Comparison of ENCODE assay signal across 8 cellular contexts in genomic region chr5:65961644-65962043, GRCh38. TPM values are rescaled to one million over a fixed set of nuclear protein-coding genes. Genes with fewer than 3 reads are reported as not detected.
A peak's percentile ranks its signal among the peaks of the same experiment; 100 is the strongest.
DNase-seq lines count a peak whose midpoint lies in the region; ATAC-seq, FAIRE-seq and TF ChIP-seq lines count a peak whose summit lies in the region.

No MANE protein-coding gene starts in this region.

- TF ChIP-seq POLR2A in GM18505 (IDR thresholded peaks at IDR 0.05; ENCODE audit: borderline replicate concordance, extremely low read depth, insufficient read depth, insufficient read length): no peak
- no peak for TF ChIP-seq POLR2A in H54 (IDR thresholded peaks at IDR 0.05; ENCODE audit: low read depth, low read length)
- no peak for TF ChIP-seq POLR2A in lower leg skin (IDR thresholded peaks at IDR 0.05)
- TF ChIP-seq POLR2A in suprapubic skin (IDR thresholded peaks at IDR 0.05): no peak

- H3K9me3 Mint-ChIP-seq in mesothelial cell of epicardium: peaks cover 9% of the 10 kb centered on the region

- no peaks in the 10 kb centered on the region for H3K9me3 ChIP-seq in suprapubic skin

- H3K36me3 Mint-ChIP-seq in mesothelial cell of epicardium: peaks cover 24% of the 10 kb centered on the region

- TF ChIP-seq CTCF in mesothelial cell of epicardium (IDR thresholded peaks at IDR 0.05; ENCODE audit: unreplicated experiment) (no peak), lower leg skin (IDR thresholded peaks at IDR 0.05) (no peak), suprapubic skin (IDR thresholded peaks at IDR 0.05) (no peak)

- no peak overlapping the region for H3K4me3 ChIP-seq in lower leg skin (ENCODE audit: low read depth, poor library complexity, severe bottlenecking)
- no peak overlapping the region for H3K4me3 ChIP-seq in suprapubic skin

- intact Hi-C loops in lower leg skin (cut with DNase I; ENCODE audit: low total_unique reads): no loop called here

- H3K27ac Mint-ChIP-seq in mesothelial cell of epicardium: peak overlapping the region; percentile 2

- no peak for TF ChIP-seq EP300 in suprapubic skin (IDR thresholded peaks at IDR 0.05)

- DNase-seq in H54 (ENCODE audit: insufficient read length, low spot score) (peak; percentile 35), RCC 7860 (ENCODE audit: low spot score) (peak; percentile 26), mesothelial cell of epicardium (ENCODE audit: low spot score in 2 of 2, unreplicated experiment in 2 of 2) (no peak), iPS-NIHi7 (ENCODE audit: extremely low spot score) (no peak), lower leg skin (ENCODE audit: low spot score in 2 of 2) (no peak), suprapubic skin (ENCODE audit: low spot score in 2 of 2) (no peak), Kasumi-1 (lab: John Stamatoyannopoulos, UW) (no peak)

- H3K4me1 Mint-ChIP-seq in mesothelial cell of epicardium: peaks cover 7% of the 10 kb centered on the region

- ATAC-seq in GM18505 (IDR thresholded peaks at IDR 0.05; ENCODE audit: unreplicated experiment): peak; percentile 83

- H3K27ac ChIP-seq in suprapubic skin: no peak overlapping the region

- no peaks in the 10 kb centered on the region for H3K27me3 ChIP-seq in suprapubic skin

- no peaks in the 10 kb centered on the region for H3K36me3 ChIP-seq in suprapubic skin

- no peaks in the 10 kb centered on the region for H3K27me3 Mint-ChIP-seq in mesothelial cell of epicardium (ENCODE audit: low read depth)

- no peak overlapping the region for H3K4me3 Mint-ChIP-seq in mesothelial cell of epicardium

- FAIRE-seq in H54 (lab: Jason Lieb, UNC) (peak; percentile 96), RCC 7860 (lab: Jason Lieb, UNC) (peak; percentile 43)

- H3K4me1 ChIP-seq in suprapubic skin: peaks cover 25% of the 10 kb centered on the region

RNA-seq across cellular contexts. Expression of gene ERBIN, which starts 35.3 kb away (rescaled TPM):
- total RNA-seq in mesothelial cell of epicardium (75.7 to 83.3 TPM (median 81.8 TPM) in 3 replicates), lower leg skin (100 to 1,000 TPM in 1 of 4 donors, 10 to 100 TPM in 3; 78.2 to 104 (median 95.3) TPM), suprapubic skin (100 to 1,000 TPM in 2 of 4 donors, 10 to 100 TPM in 2; 84.6 to 141 (median 97.3) TPM)

Comparison
In these comparisons a context has a peak if more than half of its experiments do, and no peak if none do; other contexts are left out.
1. DNase-seq: peak in H54 (single experiment) and RCC 7860 (single experiment); none in mesothelial cell of epicardium (0 of 2), iPS-NIHi7 (single experiment), lower leg skin (0 of 2), suprapubic skin (0 of 2) and Kasumi-1 (0 of 2).